Comparison of ENCODE assay signal across 7 cellular contexts in the genomic region with DNA sequence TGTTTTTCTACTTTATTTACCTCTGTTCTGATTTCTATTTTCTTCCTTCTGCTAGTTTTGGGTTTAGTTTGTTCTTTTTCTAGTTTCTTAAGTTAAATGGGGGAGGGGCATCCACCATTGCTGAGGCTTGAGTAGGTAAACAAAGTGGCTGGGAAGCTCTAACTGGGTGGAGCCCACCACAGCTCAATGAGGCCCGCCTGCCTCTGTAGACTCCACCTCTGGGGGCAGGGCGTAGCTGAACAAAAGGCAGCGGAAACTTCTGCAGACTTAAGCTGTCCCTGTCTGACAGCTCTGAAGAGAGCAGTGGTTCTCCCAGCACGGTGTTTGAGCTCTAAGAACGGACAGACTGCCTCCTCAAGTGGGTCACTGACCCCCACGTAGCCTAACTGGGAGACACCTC.
DNase-seq lines count a peak whose midpoint lies in the region; ATAC-seq and TF ChIP-seq lines count a peak whose summit lies in the region.
"Not testable (repeated sequence)": the region's sequence is repeated elsewhere in the genome, so short reads cannot be mapped to it uniquely, and the experiment has no call there.

No MANE protein-coding gene starts in this region.

- not testable (repeated sequence) for H3K9me3 ChIP-seq in H9 (ENCODE audit: control insufficient read depth, low read depth, low read length); neural progenitor cell (ENCODE audit: low read depth)
- peaks cover 25% of the 10 kb centered on the region for H3K9me3 ChIP-seq in endodermal cell (ENCODE audit: control insufficient read depth, low read length)

- H3K27me3 ChIP-seq in H9 (ENCODE audit: insufficient read depth, low read length); endodermal cell (ENCODE audit: control insufficient read depth, insufficient read depth, low read length, poor library complexity, severe bottlenecking); neural progenitor cell: not testable (repeated sequence)

- not testable (repeated sequence) for H3K18ac ChIP-seq in H9 (ENCODE audit: insufficient read length, low read depth, low read length)

- H3K14ac ChIP-seq in H9 (ENCODE audit: insufficient read depth, low read length): not testable (repeated sequence)

- H3K4me3 Mint-ChIP-seq in H9; activated CD4-positive, alpha-beta T cell treated with anti-CD3 and anti-CD28 coated beads, Interleukin-2, amount 10 ng/mL, durations not matched to agents 7 days and 5 days; activated T-cell treated with anti-CD3 and anti-CD28 coated beads, Interleukin-2, amount 50 U/mL, for 24 hours; endodermal cell; neural progenitor cell: not testable (repeated sequence)
- peak overlapping the region in 1 of 3 donors; percentile 56 for H3K4me3 Mint-ChIP-seq in T-cell

- not testable (repeated sequence) for H3K23ac ChIP-seq in H9 (ENCODE audit: insufficient read length, low read depth, low read length)

- not testable (repeated sequence) for H2BK12ac ChIP-seq in H9 (ENCODE audit: insufficient read length, low read depth, low read length)

- not testable (repeated sequence) for H4K91ac ChIP-seq in H9 (ENCODE audit: insufficient read length, low read depth, low read length)

- not testable (repeated sequence) for H3F3A ChIP-seq in neural progenitor cell (ENCODE audit: low read depth)

- H3K27ac Mint-ChIP-seq in H9: peak overlapping the region in 1 of 3 experiments; percentile 71; a peak in 2 of 7 replicates
- peak overlapping the region in 1 of 2 donors; percentile 71 for H3K27ac Mint-ChIP-seq in T-cell
- peak overlapping the region; percentile 36 for H3K27ac Mint-ChIP-seq in activated CD4-positive, alpha-beta T cell treated with anti-CD3 and anti-CD28 coated beads, Interleukin-2, amount 10 ng/mL, durations not matched to agents 7 days and 5 days
- not testable (repeated sequence) for H3K27ac Mint-ChIP-seq in activated T-cell treated with anti-CD3 and anti-CD28 coated beads, Interleukin-2, amount 50 U/mL, for 24 hours; endodermal cell; neural progenitor cell

- peak; percentile 77 for DNase-seq in H9
- peak in 23 of 34 experiments; percentile 9 to 67 (median 30) for DNase-seq in T-cell
- peak; percentile 22 for DNase-seq in activated CD4-positive, alpha-beta T cell treated with anti-CD3 and anti-CD28 coated beads, Interleukin-2, amount 10 ng/mL, durations not matched to agents 7 days and 5 days
- peak; percentile 51 for DNase-seq in activated T-cell treated with anti-CD3 and anti-CD28 coated beads, Interleukin-2, amount 50 U/mL, for 24 hours
- DNase-seq in activated naive CD4-positive, alpha-beta T cell treated with anti-CD3 and anti-CD28 coated beads, Interleukin-2, amount 50 U/mL, for 16 hours: peak; percentile 41
- peak; percentile 82 for DNase-seq in endodermal cell
- peak; percentile 73 for DNase-seq in neural progenitor cell (ENCODE audit: low spot score)

- POLR2A ChIA-PET in T-cell (lab: Charles Lee); activated CD4-positive, alpha-beta T cell treated with anti-CD3 and anti-CD28 coated beads, Interleukin-2, amount 10 ng/mL, durations not matched to agents 7 days and 5 days (lab: Charles Lee): not testable (repeated sequence)

- not testable (repeated sequence) for H2BK120ac ChIP-seq in H9 (ENCODE audit: low read depth, low read length, poor library complexity, severe bottlenecking)

- H3K56ac ChIP-seq in H9 (ENCODE audit: insufficient read length, low read depth, low read length): not testable (repeated sequence)

- H4K20me1 ChIP-seq in H9 (ENCODE audit: control insufficient read depth, insufficient read depth, insufficient read length); neural progenitor cell (ENCODE audit: low read depth): not testable (repeated sequence)

- not testable (repeated sequence) for H2BK20ac ChIP-seq in H9 (ENCODE audit: low read depth, low read length, poor library complexity, severe bottlenecking)

- H3K4me3 ChIP-seq in endodermal cell (ENCODE audit: low read length); neural progenitor cell: not testable (repeated sequence)

- CTCF ChIA-PET in T-cell (lab: Charles Lee): not testable (repeated sequence)
- CTCF ChIA-PET in activated CD4-positive, alpha-beta T cell treated with anti-CD3 and anti-CD28 coated beads, Interleukin-2, amount 10 ng/mL, durations not matched to agents 7 days and 5 days (lab: Charles Lee): interaction anchor here (1.6 kb wide), 1 partner anchor 18 kb away, joined by 6 read pairs; no protein-coding TSS in a partner anchor

- not testable (repeated sequence) for H3K9me3 Mint-ChIP-seq in H9; T-cell; activated T-cell treated with anti-CD3 and anti-CD28 coated beads, Interleukin-2, amount 50 U/mL, for 24 hours
- peaks cover 17% of the 10 kb centered on the region for H3K9me3 Mint-ChIP-seq in activated CD4-positive, alpha-beta T cell treated with anti-CD3 and anti-CD28 coated beads, Interleukin-2, amount 10 ng/mL, durations not matched to agents 7 days and 5 days
- H3K9me3 Mint-ChIP-seq in endodermal cell: peaks cover 33% of the 10 kb centered on the region
- H3K9me3 Mint-ChIP-seq in neural progenitor cell: peaks cover 19% of the 10 kb centered on the region

- H3K4me2 ChIP-seq in H9 (ENCODE audit: insufficient read depth, insufficient read length, low read length): not testable (repeated sequence)
- H3K4me2 ChIP-seq in neural progenitor cell: peak overlapping the region; percentile 62

- not testable (repeated sequence) for H3K36me3 ChIP-seq in endodermal cell (ENCODE audit: control insufficient read depth, insufficient read depth, low read length); neural progenitor cell

- H3K4me1 ChIP-seq in H9 (ENCODE audit: insufficient read depth, low read length); endodermal cell (ENCODE audit: control insufficient read depth, insufficient read depth, low read length): not testable (repeated sequence)
- H3K4me1 ChIP-seq in neural progenitor cell: peaks cover 12% of the 10 kb centered on the region

- H3K4ac ChIP-seq in H9 (ENCODE audit: low read depth, low read length): not testable (repeated sequence)

- not testable (repeated sequence) for H4K5ac ChIP-seq in H9 (ENCODE audit: insufficient read length, low read depth, low read length)

- H3K36me3 Mint-ChIP-seq in H9 (ENCODE audit: insufficient read depth in 1 of 3, low read depth in 3 of 3); T-cell; activated T-cell treated with anti-CD3 and anti-CD28 coated beads, Interleukin-2, amount 50 U/mL, for 24 hours (ENCODE audit: low read depth); endodermal cell (ENCODE audit: low read depth); neural progenitor cell: not testable (repeated sequence)
- H3K36me3 Mint-ChIP-seq in activated CD4-positive, alpha-beta T cell treated with anti-CD3 and anti-CD28 coated beads, Interleukin-2, amount 10 ng/mL, durations not matched to agents 7 days and 5 days (ENCODE audit: low read depth): peaks cover 38% of the 10 kb centered on the region

- not testable (repeated sequence) for H2BK15ac ChIP-seq in H9 (ENCODE audit: low read depth, low read length)

- H2AFZ ChIP-seq in H9 (ENCODE audit: low read length): not testable (repeated sequence)
- peak overlapping the region; percentile 30 for H2AFZ ChIP-seq in neural progenitor cell (replicated peaks)

- H3K79me1 ChIP-seq in H9 (ENCODE audit: insufficient read depth, low read depth, low read length, poor library complexity, severe bottlenecking): not testable (repeated sequence)

- not testable (repeated sequence) for H3K9ac ChIP-seq in H9 (ENCODE audit: extremely low read depth, insufficient read length, low read length); endodermal cell (ENCODE audit: extremely low read depth, low read length, poor library complexity, severe bottlenecking); neural progenitor cell

- H2AK5ac ChIP-seq in H9 (ENCODE audit: insufficient read length, low read length): not testable (repeated sequence)

- WGBS in H9 (ENCODE audit: extremely low coverage, insufficient read length, low lambda C conversion rate): no CpG with 5 or more reads among the region's 6 CpGs
- 43 to 55% methylated on average over 5 to 6 of the region's 6 CpGs for WGBS in endodermal cell (ENCODE audit: insufficient coverage in 1 of 2, insufficient read length in 1 of 2), 2 experiments

- H3K23me2 ChIP-seq in H9 (ENCODE audit: insufficient read length, low read depth, low read length, poor library complexity, severe bottlenecking): not testable (repeated sequence)

- not testable (repeated sequence) for H3K27ac ChIP-seq in H9 (ENCODE audit: insufficient read length, low read depth, low read length); endodermal cell (ENCODE audit: low read depth, low read length); neural progenitor cell

- peaks cover 9 to 14% of the 10 kb centered on the region in 2 experiments for H3K4me1 Mint-ChIP-seq in H9
- peaks cover 15 to 31% (median 18%) of the 10 kb centered on the region in 3 donors for H3K4me1 Mint-ChIP-seq in T-cell
- H3K4me1 Mint-ChIP-seq in activated CD4-positive, alpha-beta T cell treated with anti-CD3 and anti-CD28 coated beads, Interleukin-2, amount 10 ng/mL, durations not matched to agents 7 days and 5 days: peaks cover 28% of the 10 kb centered on the region
- peaks cover 32% of the 10 kb centered on the region for H3K4me1 Mint-ChIP-seq in activated T-cell treated with anti-CD3 and anti-CD28 coated beads, Interleukin-2, amount 50 U/mL, for 24 hours (ENCODE audit: low read depth)
- not testable (repeated sequence) for H3K4me1 Mint-ChIP-seq in endodermal cell, neural progenitor cell

- TF ChIP-seq CTCF in H9 (conservative IDR thresholded peaks at IDR 0.05) (0 out of 3 replicates have a peak, but pooled peaks have one; percentile 11), endodermal cell (conservative IDR thresholded peaks at IDR 0.05) (peak; percentile 30), neural progenitor cell (IDR thresholded peaks at IDR 0.05) (peak; percentile 4)

- not testable (repeated sequence) for H3K79me2 ChIP-seq in H9 (ENCODE audit: insufficient read depth, low read length); neural progenitor cell (ENCODE audit: low read depth)

- ATAC-seq in T-cell (replicated peaks in 1 of 4): not testable (repeated sequence)

- H4K8ac ChIP-seq in H9 (replicated peaks; ENCODE audit: insufficient read length, low read depth, low read length): not testable (repeated sequence)

- H2BK5ac ChIP-seq in H9 (ENCODE audit: insufficient read length, low read length): not testable (repeated sequence)

- H3T11ph ChIP-seq in H9 (ENCODE audit: low read length): not testable (repeated sequence)

- H3K27me3 Mint-ChIP-seq in H9 (ENCODE audit: low read depth) (peaks cover 34% of the 10 kb centered on the region), T-cell (peaks cover 14 to 17% of the 10 kb centered on the region in 2 donors), endodermal cell (ENCODE audit: insufficient read depth) (peaks cover 14% of the 10 kb centered on the region)
- peaks cover 28% of the 10 kb centered on the region for H3K27me3 Mint-ChIP-seq in activated CD4-positive, alpha-beta T cell treated with anti-CD3 and anti-CD28 coated beads, Interleukin-2, amount 10 ng/mL, durations not matched to agents 7 days and 5 days
- peaks cover 19% of the 10 kb centered on the region for H3K27me3 Mint-ChIP-seq in activated T-cell treated with anti-CD3 and anti-CD28 coated beads, Interleukin-2, amount 50 U/mL, for 24 hours
- H3K27me3 Mint-ChIP-seq in neural progenitor cell (ENCODE audit: insufficient read depth, low read depth): not testable (repeated sequence)

Comparison
In these comparisons a context has a peak if more than half of its experiments do, and no peak if none do; other contexts are left out.
1. DNase-seq: peak in every context shown above with its lines; median percentile 82 in endodermal cell; 77 in H9; 73 in neural progenitor cell; 51 in activated T-cell treated with anti-CD3 and anti-CD28 coated beads, Interleukin-2, amount 50 U/mL, for 24 hours; 41 in activated naive CD4-positive, alpha-beta T cell treated with anti-CD3 and anti-CD28 coated beads, Interleukin-2, amount 50 U/mL, for 16 hours; 30 in T-cell; 22 in activated CD4-positive, alpha-beta T cell treated with anti-CD3 and anti-CD28 coated beads, Interleukin-2, amount 10 ng/mL, durations not matched to agents 7 days and 5 days.